2 cellular contexts compared by ENCODE assay signal in the genomic region with DNA sequence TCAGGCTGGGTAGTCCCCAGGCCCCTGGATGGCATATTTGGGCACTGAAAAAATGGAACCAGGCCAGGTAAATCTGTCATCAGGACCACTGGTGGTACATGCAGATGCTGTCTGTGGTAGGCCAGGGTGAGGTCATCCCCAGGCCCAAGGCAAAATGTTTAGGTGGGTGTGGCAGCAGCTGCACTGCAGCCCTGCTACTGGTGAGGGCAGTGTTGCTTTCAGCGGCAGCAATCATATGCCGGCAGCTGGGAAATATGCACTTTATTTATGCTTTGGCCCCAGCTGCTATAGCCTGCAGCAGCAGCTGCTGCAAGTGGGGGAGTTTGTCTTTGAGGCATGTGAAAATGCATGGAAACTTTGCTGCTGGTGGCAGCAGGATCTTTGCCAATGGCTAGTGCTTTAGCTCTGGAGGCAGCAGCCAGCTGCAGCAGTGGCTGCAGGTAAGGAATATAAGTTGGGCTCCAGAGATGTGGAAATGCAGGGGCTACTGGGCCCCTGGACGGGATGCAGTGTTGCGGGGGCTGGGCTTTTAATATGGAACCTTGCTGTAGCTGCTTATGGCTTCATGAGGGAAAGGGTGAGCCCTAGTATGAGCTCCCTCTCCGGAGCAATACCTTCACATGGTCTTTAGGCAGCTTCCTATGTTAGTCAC.
TF ChIP-seq lines count a peak whose summit lies in the region.

No MANE protein-coding gene starts in this region.

TF ChIP-seq in SK-N-SH, 30 proteins besides CTCF, POLR2A, EP300 and RAD21 (continued from another document):
- TF ChIP-seq, protein P1, sequence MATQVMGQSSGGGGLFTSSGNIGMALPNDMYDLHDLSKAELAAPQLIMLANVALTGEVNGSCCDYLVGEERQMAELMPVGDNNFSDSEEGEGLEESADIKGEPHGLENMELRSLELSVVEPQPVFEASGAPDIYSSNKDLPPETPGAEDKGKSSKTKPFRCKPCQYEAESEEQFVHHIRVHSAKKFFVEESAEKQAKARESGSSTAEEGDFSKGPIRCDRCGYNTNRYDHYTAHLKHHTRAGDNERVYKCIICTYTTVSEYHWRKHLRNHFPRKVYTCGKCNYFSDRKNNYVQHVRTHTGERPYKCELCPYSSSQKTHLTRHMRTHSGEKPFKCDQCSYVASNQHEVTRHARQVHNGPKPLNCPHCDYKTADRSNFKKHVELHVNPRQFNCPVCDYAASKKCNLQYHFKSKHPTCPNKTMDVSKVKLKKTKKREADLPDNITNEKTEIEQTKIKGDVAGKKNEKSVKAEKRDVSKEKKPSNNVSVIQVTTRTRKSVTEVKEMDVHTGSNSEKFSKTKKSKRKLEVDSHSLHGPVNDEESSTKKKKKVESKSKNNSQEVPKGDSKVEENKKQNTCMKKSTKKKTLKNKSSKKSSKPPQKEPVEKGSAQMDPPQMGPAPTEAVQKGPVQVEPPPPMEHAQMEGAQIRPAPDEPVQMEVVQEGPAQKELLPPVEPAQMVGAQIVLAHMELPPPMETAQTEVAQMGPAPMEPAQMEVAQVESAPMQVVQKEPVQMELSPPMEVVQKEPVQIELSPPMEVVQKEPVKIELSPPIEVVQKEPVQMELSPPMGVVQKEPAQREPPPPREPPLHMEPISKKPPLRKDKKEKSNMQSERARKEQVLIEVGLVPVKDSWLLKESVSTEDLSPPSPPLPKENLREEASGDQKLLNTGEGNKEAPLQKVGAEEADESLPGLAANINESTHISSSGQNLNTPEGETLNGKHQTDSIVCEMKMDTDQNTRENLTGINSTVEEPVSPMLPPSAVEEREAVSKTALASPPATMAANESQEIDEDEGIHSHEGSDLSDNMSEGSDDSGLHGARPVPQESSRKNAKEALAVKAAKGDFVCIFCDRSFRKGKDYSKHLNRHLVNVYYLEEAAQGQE (IDR thresholded peaks at IDR 0.05; ENCODE audit: low read depth, low read length) = no peak

TF ChIP-seq in SK-N-SH treated with all-trans-retinoic acid at 6 μM for 48 hours, 23 proteins besides CTCF, POLR2A, EP300 and RAD21:
- TF ChIP-seq, protein P2, sequence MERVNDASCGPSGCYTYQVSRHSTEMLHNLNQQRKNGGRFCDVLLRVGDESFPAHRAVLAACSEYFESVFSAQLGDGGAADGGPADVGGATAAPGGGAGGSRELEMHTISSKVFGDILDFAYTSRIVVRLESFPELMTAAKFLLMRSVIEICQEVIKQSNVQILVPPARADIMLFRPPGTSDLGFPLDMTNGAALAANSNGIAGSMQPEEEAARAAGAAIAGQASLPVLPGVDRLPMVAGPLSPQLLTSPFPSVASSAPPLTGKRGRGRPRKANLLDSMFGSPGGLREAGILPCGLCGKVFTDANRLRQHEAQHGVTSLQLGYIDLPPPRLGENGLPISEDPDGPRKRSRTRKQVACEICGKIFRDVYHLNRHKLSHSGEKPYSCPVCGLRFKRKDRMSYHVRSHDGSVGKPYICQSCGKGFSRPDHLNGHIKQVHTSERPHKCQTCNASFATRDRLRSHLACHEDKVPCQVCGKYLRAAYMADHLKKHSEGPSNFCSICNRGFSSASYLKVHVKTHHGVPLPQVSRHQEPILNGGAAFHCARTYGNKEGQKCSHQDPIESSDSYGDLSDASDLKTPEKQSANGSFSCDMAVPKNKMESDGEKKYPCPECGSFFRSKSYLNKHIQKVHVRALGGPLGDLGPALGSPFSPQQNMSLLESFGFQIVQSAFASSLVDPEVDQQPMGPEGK (CRISPR knock-in tag; IDR thresholded peaks at IDR 0.05; ENCODE audit: borderline replicate concordance) = no peak
- TF ChIP-seq, protein P3, sequence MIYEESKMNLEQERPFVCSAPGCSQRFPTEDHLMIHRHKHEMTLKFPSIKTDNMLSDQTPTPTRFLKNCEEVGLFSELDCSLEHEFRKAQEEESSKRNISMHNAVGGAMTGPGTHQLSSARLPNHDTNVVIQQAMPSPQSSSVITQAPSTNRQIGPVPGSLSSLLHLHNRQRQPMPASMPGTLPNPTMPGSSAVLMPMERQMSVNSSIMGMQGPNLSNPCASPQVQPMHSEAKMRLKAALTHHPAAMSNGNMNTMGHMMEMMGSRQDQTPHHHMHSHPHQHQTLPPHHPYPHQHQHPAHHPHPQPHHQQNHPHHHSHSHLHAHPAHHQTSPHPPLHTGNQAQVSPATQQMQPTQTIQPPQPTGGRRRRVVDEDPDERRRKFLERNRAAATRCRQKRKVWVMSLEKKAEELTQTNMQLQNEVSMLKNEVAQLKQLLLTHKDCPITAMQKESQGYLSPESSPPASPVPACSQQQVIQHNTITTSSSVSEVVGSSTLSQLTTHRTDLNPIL (CRISPR knock-in tag; IDR thresholded peaks at IDR 0.05; ENCODE audit: low read depth) = no peak
- TF ChIP-seq, protein P4, sequence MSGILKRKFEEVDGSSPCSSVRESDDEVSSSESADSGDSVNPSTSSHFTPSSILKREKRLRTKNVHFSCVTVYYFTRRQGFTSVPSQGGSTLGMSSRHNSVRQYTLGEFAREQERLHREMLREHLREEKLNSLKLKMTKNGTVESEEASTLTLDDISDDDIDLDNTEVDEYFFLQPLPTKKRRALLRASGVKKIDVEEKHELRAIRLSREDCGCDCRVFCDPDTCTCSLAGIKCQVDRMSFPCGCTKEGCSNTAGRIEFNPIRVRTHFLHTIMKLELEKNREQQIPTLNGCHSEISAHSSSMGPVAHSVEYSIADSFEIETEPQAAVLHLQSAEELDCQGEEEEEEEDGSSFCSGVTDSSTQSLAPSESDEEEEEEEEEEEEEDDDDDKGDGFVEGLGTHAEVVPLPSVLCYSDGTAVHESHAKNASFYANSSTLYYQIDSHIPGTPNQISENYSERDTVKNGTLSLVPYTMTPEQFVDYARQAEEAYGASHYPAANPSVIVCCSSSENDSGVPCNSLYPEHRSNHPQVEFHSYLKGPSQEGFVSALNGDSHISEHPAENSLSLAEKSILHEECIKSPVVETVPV (CRISPR knock-in tag; IDR thresholded peaks at IDR 0.05) = no peak
- no peak for TF ChIP-seq ESRRG (CRISPR knock-in tag; IDR thresholded peaks at IDR 0.05)
- no peak for TF ChIP-seq ISL1 (CRISPR knock-in tag; IDR thresholded peaks at IDR 0.05)
- no peak for TF ChIP-seq ZFP30 (CRISPR knock-in tag; IDR thresholded peaks at IDR 0.05)
- no peak for TF ChIP-seq RARB (CRISPR knock-in tag; IDR thresholded peaks at IDR 0.05)
- TF ChIP-seq ZNF565 (CRISPR knock-in tag; conservative IDR thresholded peaks at IDR 0.05; ENCODE audit: low read depth) = no peak
- no peak for TF ChIP-seq ZNF70 (CRISPR knock-in tag; IDR thresholded peaks at IDR 0.05)
